In the genomic region with DNA sequence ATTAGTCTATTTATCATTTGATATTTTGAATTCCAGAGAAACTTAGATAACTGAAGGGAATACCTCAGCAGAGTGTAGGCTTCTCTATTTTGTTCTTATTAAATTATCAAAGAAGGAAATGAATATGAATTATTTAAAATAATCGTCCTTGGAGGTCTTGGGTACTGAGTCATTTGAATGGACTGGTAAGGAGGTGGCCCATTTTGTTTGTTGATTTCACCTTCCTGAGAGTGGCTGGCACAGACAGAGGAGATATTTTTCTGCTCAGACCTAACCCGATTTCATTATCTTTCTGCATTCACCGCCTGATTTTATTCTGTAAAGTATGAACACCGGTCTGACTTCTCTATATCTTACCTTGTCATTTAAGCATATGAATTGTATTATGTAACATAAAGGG, we compare ENCODE assay signal across 1 cellular context.
TF ChIP-seq lines count a peak whose summit lies in the region.

No MANE protein-coding gene starts in this region.

TF ChIP-seq in SK-N-SH, 30 proteins besides CTCF, POLR2A, EP300 and RAD21:
- TF ChIP-seq CHD2 (IDR thresholded peaks at IDR 0.05; ENCODE audit: low read length, partially characterized antibody) = no peak
- TF ChIP-seq EZH2phosphoT487 (IDR thresholded peaks at IDR 0.05; ENCODE audit: borderline replicate concordance, low read depth) = no peak
- TF ChIP-seq, protein P1, sequence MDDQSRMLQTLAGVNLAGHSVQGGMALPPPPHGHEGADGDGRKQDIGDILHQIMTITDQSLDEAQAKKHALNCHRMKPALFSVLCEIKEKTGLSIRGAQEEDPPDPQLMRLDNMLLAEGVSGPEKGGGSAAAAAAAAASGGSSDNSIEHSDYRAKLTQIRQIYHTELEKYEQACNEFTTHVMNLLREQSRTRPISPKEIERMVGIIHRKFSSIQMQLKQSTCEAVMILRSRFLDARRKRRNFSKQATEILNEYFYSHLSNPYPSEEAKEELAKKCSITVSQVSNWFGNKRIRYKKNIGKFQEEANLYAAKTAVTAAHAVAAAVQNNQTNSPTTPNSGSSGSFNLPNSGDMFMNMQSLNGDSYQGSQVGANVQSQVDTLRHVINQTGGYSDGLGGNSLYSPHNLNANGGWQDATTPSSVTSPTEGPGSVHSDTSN (IDR thresholded peaks at IDR 0.05) = no peak
- TF ChIP-seq, protein P2, sequence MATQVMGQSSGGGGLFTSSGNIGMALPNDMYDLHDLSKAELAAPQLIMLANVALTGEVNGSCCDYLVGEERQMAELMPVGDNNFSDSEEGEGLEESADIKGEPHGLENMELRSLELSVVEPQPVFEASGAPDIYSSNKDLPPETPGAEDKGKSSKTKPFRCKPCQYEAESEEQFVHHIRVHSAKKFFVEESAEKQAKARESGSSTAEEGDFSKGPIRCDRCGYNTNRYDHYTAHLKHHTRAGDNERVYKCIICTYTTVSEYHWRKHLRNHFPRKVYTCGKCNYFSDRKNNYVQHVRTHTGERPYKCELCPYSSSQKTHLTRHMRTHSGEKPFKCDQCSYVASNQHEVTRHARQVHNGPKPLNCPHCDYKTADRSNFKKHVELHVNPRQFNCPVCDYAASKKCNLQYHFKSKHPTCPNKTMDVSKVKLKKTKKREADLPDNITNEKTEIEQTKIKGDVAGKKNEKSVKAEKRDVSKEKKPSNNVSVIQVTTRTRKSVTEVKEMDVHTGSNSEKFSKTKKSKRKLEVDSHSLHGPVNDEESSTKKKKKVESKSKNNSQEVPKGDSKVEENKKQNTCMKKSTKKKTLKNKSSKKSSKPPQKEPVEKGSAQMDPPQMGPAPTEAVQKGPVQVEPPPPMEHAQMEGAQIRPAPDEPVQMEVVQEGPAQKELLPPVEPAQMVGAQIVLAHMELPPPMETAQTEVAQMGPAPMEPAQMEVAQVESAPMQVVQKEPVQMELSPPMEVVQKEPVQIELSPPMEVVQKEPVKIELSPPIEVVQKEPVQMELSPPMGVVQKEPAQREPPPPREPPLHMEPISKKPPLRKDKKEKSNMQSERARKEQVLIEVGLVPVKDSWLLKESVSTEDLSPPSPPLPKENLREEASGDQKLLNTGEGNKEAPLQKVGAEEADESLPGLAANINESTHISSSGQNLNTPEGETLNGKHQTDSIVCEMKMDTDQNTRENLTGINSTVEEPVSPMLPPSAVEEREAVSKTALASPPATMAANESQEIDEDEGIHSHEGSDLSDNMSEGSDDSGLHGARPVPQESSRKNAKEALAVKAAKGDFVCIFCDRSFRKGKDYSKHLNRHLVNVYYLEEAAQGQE (IDR thresholded peaks at IDR 0.05; ENCODE audit: low read depth, low read length) = no peak
- no peak for TF ChIP-seq TCF12 (IDR thresholded peaks at IDR 0.05)
- TF ChIP-seq, protein P3, sequence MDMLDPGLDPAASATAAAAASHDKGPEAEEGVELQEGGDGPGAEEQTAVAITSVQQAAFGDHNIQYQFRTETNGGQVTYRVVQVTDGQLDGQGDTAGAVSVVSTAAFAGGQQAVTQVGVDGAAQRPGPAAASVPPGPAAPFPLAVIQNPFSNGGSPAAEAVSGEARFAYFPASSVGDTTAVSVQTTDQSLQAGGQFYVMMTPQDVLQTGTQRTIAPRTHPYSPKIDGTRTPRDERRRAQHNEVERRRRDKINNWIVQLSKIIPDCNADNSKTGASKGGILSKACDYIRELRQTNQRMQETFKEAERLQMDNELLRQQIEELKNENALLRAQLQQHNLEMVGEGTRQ (IDR thresholded peaks at IDR 0.05; ENCODE audit: borderline replicate concordance, low read depth, low read length) = no peak
- no peak for TF ChIP-seq JUND (IDR thresholded peaks at IDR 0.05)
- TF ChIP-seq FOSL2 (IDR thresholded peaks at IDR 0.05; ENCODE audit: borderline replicate concordance, low read depth) = no peak
- no peak for TF ChIP-seq RXRA (IDR thresholded peaks at IDR 0.05; ENCODE audit: borderline replicate concordance, low read depth)
- TF ChIP-seq RCOR1 (IDR thresholded peaks at IDR 0.05; ENCODE audit: low read length) = no peak
- TF ChIP-seq, protein P4, sequence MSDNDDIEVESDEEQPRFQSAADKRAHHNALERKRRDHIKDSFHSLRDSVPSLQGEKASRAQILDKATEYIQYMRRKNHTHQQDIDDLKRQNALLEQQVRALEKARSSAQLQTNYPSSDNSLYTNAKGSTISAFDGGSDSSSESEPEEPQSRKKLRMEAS (IDR thresholded peaks at IDR 0.05; ENCODE audit: low read depth) = no peak
- TF ChIP-seq NRF1 (IDR thresholded peaks at IDR 0.05; ENCODE audit: low read depth, low read length) = no peak
- TF ChIP-seq TAF1 (IDR thresholded peaks at IDR 0.05; ENCODE audit: borderline replicate concordance, low read depth, low read length) = no peak
- no peak for TF ChIP-seq GATA2 (CRISPR knock-in tag; IDR thresholded peaks at IDR 0.05)
- TF ChIP-seq, protein P5, sequence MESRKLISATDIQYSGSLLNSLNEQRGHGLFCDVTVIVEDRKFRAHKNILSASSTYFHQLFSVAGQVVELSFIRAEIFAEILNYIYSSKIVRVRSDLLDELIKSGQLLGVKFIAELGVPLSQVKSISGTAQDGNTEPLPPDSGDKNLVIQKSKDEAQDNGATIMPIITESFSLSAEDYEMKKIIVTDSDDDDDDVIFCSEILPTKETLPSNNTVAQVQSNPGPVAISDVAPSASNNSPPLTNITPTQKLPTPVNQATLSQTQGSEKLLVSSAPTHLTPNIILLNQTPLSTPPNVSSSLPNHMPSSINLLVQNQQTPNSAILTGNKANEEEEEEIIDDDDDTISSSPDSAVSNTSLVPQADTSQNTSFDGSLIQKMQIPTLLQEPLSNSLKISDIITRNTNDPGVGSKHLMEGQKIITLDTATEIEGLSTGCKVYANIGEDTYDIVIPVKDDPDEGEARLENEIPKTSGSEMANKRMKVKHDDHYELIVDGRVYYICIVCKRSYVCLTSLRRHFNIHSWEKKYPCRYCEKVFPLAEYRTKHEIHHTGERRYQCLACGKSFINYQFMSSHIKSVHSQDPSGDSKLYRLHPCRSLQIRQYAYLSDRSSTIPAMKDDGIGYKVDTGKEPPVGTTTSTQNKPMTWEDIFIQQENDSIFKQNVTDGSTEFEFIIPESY (IDR thresholded peaks at IDR 0.05; ENCODE audit: borderline replicate concordance, low read depth) = no peak
- TF ChIP-seq GABPA (IDR thresholded peaks at IDR 0.05; ENCODE audit: low read depth) = no peak
- TF ChIP-seq TEAD4 (IDR thresholded peaks at IDR 0.05; ENCODE audit: borderline replicate concordance, insufficient read depth) = no peak
- TF ChIP-seq FOXM1 (IDR thresholded peaks at IDR 0.05; ENCODE audit: low read depth) = no peak
- no peak for TF ChIP-seq SMC3 (IDR thresholded peaks at IDR 0.05; ENCODE audit: low read depth, low read length)
- no peak for TF ChIP-seq MEF2A (IDR thresholded peaks at IDR 0.05; ENCODE audit: borderline replicate concordance, low read depth)
